2 cellular contexts compared by ENCODE assay signal in genomic region chr1:162676087-162676486, GRCh38.
TF ChIP-seq lines count a peak whose summit lies in the region.

No MANE protein-coding gene starts in this region.

TF ChIP-seq in IMR-90, 13 proteins besides CTCF, POLR2A, EP300 and RAD21:
- no peak for TF ChIP-seq NFE2L2 (IDR thresholded peaks at IDR 0.05; ENCODE audit: low read depth, low read length)
- TF ChIP-seq USF2 (IDR thresholded peaks at IDR 0.05; ENCODE audit: low read depth, low read length): peak; percentile 88
- peak; percentile 65 for TF ChIP-seq MAFK (IDR thresholded peaks at IDR 0.05; ENCODE audit: low read depth, low read length)

TF ChIP-seq in K562, 482 proteins besides CTCF, POLR2A, EP300 and RAD21:
- peak; percentile 22; the same call in 1 of the 2 replicates for TF ChIP-seq FOSL1 (tag; conservative IDR thresholded peaks at IDR 0.05)
- TF ChIP-seq LARP7 (IDR thresholded peaks at IDR 0.05): no peak
